ENCODE assay signal across 18 cellular contexts in the genomic region with DNA sequence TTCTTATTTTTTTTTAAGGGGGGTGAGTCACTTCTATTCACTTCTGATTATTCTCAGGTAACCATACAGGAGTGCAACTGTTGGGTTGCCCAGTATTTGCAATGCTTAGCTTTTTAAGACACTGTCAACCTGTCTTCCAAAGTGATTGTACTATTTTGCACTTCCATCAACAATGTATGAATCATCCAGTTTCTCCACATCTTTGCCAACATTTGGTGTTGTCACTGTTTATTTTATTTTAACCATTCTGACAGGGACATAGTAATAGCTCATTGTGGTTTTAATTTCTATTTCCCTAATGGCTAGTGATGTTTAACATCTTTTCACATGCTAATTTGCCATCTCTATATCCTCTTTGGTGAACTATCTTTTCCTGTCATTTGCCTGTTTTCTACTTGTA. TPM values are rescaled to one million over a fixed set of nuclear protein-coding genes. Genes with fewer than 3 reads are reported as not detected.
A peak's percentile ranks its signal among the peaks of the same experiment; 100 is the strongest.
DNase-seq lines count a peak whose midpoint lies in the region; ATAC-seq and TF ChIP-seq lines count a peak whose summit lies in the region.
"Had no signal": no experiment of that assay in that cellular context is flagged by ENCODE, and none has a peak within 500 bp of the region (broad histone marks: within the 10 kb centered on the region; RNA-seq: fewer than 3 reads in every experiment).

No MANE protein-coding gene starts in this region.

- H3K4ac ChIP-seq in IMR-90 (ENCODE audit: low read depth, low read length): no peak overlapping the region

- H3K4me3 ChIP-seq in IMR-90 (ENCODE audit: insufficient read depth, low read depth, low read length) (no peak overlapping the region), mammary epithelial cell (replicated peaks in 1 of 3; ENCODE audit: insufficient read depth in 1 of 3, low read depth in 2 of 3, low read length in 3 of 3) (no peak overlapping the region), foreskin fibroblast (ENCODE audit: low read depth in 1 of 2, low read length in 2 of 2) (no peak overlapping the region)

- H3K23ac ChIP-seq in IMR-90 (ENCODE audit: low read depth, low read length): no peak overlapping the region

- H2AK9ac ChIP-seq in IMR-90 (replicated peaks; ENCODE audit: low read depth, low read length, poor library complexity): no peak overlapping the region

- CTCF ChIA-PET in IMR-90 (lab: Yijun Ruan, JAX): no interaction called here
- CTCF ChIA-PET in mammary epithelial cell (lab: Charles Lee; ENCODE audit: low non-redundant PET): no interaction called here

- H3K18ac ChIP-seq in IMR-90 (ENCODE audit: low read depth, low read length): no peak overlapping the region

- H2BK120ac ChIP-seq in IMR-90 (ENCODE audit: low read depth, low read length): no peak overlapping the region

- H3K56ac ChIP-seq in IMR-90 (ENCODE audit: extremely low read depth, insufficient read depth, low read length): no peak overlapping the region

- H3K4me1 ChIP-seq in IMR-90 (ENCODE audit: control insufficient read depth, insufficient read depth, low read length) (no peaks in the 10 kb centered on the region), mammary epithelial cell (ENCODE audit: insufficient read depth, low read length) (no peaks in the 10 kb centered on the region)

- TF ChIP-seq RAD21 in IMR-90 (IDR thresholded peaks at IDR 0.05; ENCODE audit: low read length): no peak

- H3K27ac ChIP-seq in IMR-90 (ENCODE audit: insufficient read depth, low read length) (no peak overlapping the region), mammary epithelial cell (ENCODE audit: insufficient read depth, low read depth, low read length) (no peak overlapping the region)

- POLR2A ChIA-PET in IMR-90 (lab: Charles Lee; ENCODE audit: unreplicated experiment): no interaction called here

- no peaks in the 10 kb centered on the region for H3K9me1 ChIP-seq in IMR-90 (ENCODE audit: insufficient read depth, low read length)

- dilution Hi-C loops in IMR-90 (cut with HindIII; ENCODE audit: low sequenced_read_pairs, unreplicated experiment): no loop called here
- dilution Hi-C loops in mammary epithelial cell (cut with HindIII; ENCODE audit: low sequenced_read_pairs): no loop called here

- no peaks in the 10 kb centered on the region for H3K79me2 ChIP-seq in mammary epithelial cell (ENCODE audit: insufficient read depth, low read length)

- intact Hi-C loops in IMR-90 (cut with micrococcal nuclease) (loop anchor here (10.0 kb wide), 1 partner anchor 58 kb away; no protein-coding TSS in a partner anchor), mammary epithelial cell (cut with micrococcal nuclease) (no loop called here)

- no peak overlapping the region for H4K91ac ChIP-seq in IMR-90 (ENCODE audit: insufficient read depth, low read depth, low read length)

- H2BK5ac ChIP-seq in IMR-90 (ENCODE audit: low read depth, low read length, poor library complexity, severe bottlenecking): no peak overlapping the region

- no peak for TF ChIP-seq POLR2A in IMR-90 (IDR thresholded peaks at IDR 0.05; ENCODE audit: low read depth, low read length)

- no peak overlapping the region for H2AK5ac ChIP-seq in IMR-90 (ENCODE audit: low read depth, low read length)

- BruUV-seq in IMR-90 (replicated peaks; lab: Mats Ljungman, UMichigan) (no TSS peak), mammary epithelial cell (replicated peaks; lab: Mats Ljungman, UMichigan) (no TSS peak)

- TF ChIP-seq CTCF in IMR-90 (conservative IDR thresholded peaks at IDR 0.05; ENCODE audit: low read depth, low read length): no peak
- TF ChIP-seq CTCF in mammary epithelial cell (conservative IDR thresholded peaks at IDR 0.05 in 1 of 2, IDR thresholded peaks at IDR 0.05 in 1 of 2; ENCODE audit: extremely low read depth in 1 of 2, insufficient read depth in 1 of 2, low read depth in 1 of 2, low read length in 2 of 2): no peak
- no peak for TF ChIP-seq CTCF in foreskin fibroblast (IDR thresholded peaks at IDR 0.05; ENCODE audit: low read depth, low read length)

- DNase-seq in EH (ENCODE audit: low read depth) (peak; percentile 46), IMR-90 (peak; percentile 37), mammary epithelial cell (peak; percentile 10), foreskin fibroblast (peak; percentile 19 to 28), NCI-H1436 (lab: John Stamatoyannopoulos, UW) (no peak), NCI-H82 treated with DMSO at 0.1 percent for 48 hours (lab: John Stamatoyannopoulos, UW; ENCODE audit: unreplicated experiment) (no peak)
- DNase-seq in stimulated activated CD4-positive, alpha-beta T cell treated with anti-CD3 and anti-CD28 coated beads, Interleukin-2, amount 100 ng/mL, for 24 hours: no peak
- DNase-seq: AML-193, DMS 273 treated with DMSO at 0.1 percent for 48 hours, NCI-H1048, NCI-H2081 treated with DMSO at 0.1 percent for 48 hours, NCI-H510A treated with DMSO at 0.1 percent for 48 hours, NCI-H82 had no signal

- no peak for ATAC-seq in IMR-90 (ENCODE audit: low read depth)
- ATAC-seq in GM19351 (IDR thresholded peaks at IDR 0.05; ENCODE audit: unreplicated experiment): no peak
- ATAC-seq: Panc1, Right ventricle myocardium inferior had no signal

- no peak overlapping the region for H4K5ac ChIP-seq in IMR-90 (ENCODE audit: low read depth, low read length)

- H3K14ac ChIP-seq in IMR-90 (replicated peaks; ENCODE audit: low read depth, low read length): no peak overlapping the region

- H3K4me2 ChIP-seq in IMR-90 (ENCODE audit: low read depth, low read length) (no peak overlapping the region), mammary epithelial cell (ENCODE audit: insufficient read depth, low read depth, low read length) (no peak overlapping the region)

- H3K79me1 ChIP-seq in IMR-90 (ENCODE audit: low read depth in 1 of 2, low read length in 2 of 2): no peaks in the 10 kb centered on the region

- H3K9ac ChIP-seq in IMR-90 (ENCODE audit: low read depth, low read length) (no peak overlapping the region), mammary epithelial cell (ENCODE audit: insufficient read depth, low read length) (no peak overlapping the region)

- no peaks in the 10 kb centered on the region for H3K36me3 ChIP-seq in IMR-90 (ENCODE audit: control insufficient read depth, insufficient read depth, low read length)
- H3K36me3 ChIP-seq in mammary epithelial cell (ENCODE audit: insufficient read depth, low read length): no peaks in the 10 kb centered on the region

- H3K27me3 ChIP-seq in IMR-90 (ENCODE audit: control insufficient read depth, insufficient read depth, low read length): peaks cover 27% of the 10 kb centered on the region
- peaks cover 3% of the 10 kb centered on the region for H3K27me3 ChIP-seq in mammary epithelial cell (ENCODE audit: insufficient read depth, low read length)

- in situ Hi-C loops in IMR-90 (cut with MboI; ENCODE audit: low sequenced_read_pairs): no loop called here
- in situ Hi-C loops in mammary epithelial cell (cut with MboI; ENCODE audit: low sequenced_read_pairs in 2 of 2): no loop called here

- H3K9me3 ChIP-seq in IMR-90 (ENCODE audit: control insufficient read depth, insufficient read depth, low read length): no peaks in the 10 kb centered on the region
- no peaks in the 10 kb centered on the region for H3K9me3 ChIP-seq in mammary epithelial cell (replicated peaks; ENCODE audit: insufficient read depth, low read length)

- no peak overlapping the region for H2BK15ac ChIP-seq in IMR-90 (ENCODE audit: low read depth, low read length)

- no peak overlapping the region for H4K8ac ChIP-seq in IMR-90 (ENCODE audit: low read depth in 2 of 2, low read length in 2 of 2)

- H2AFZ ChIP-seq in IMR-90 (replicated peaks; ENCODE audit: low read length, poor library complexity) (no peak overlapping the region), mammary epithelial cell (ENCODE audit: low read depth, low read length) (no peak overlapping the region)

- H2BK20ac ChIP-seq in IMR-90 (ENCODE audit: low read depth, low read length): no peak overlapping the region

- H4K20me1 ChIP-seq in IMR-90 (ENCODE audit: insufficient read depth, low read length) (no peaks in the 10 kb centered on the region), mammary epithelial cell (ENCODE audit: insufficient read depth, low read length) (no peaks in the 10 kb centered on the region)

TF ChIP-seq in IMR-90, 13 proteins besides CTCF, POLR2A, EP300 and RAD21:
- TF ChIP-seq, protein P1, sequence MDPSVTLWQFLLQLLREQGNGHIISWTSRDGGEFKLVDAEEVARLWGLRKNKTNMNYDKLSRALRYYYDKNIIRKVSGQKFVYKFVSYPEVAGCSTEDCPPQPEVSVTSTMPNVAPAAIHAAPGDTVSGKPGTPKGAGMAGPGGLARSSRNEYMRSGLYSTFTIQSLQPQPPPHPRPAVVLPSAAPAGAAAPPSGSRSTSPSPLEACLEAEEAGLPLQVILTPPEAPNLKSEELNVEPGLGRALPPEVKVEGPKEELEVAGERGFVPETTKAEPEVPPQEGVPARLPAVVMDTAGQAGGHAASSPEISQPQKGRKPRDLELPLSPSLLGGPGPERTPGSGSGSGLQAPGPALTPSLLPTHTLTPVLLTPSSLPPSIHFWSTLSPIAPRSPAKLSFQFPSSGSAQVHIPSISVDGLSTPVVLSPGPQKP (IDR thresholded peaks at IDR 0.05; ENCODE audit: borderline replicate concordance, low read depth, low read length): no peak
- TF ChIP-seq NFE2L2 (IDR thresholded peaks at IDR 0.05; ENCODE audit: low read depth, low read length): no peak
- 0 out of 2 replicates have a peak, but pooled peaks have one; percentile 22 for TF ChIP-seq FOS (IDR thresholded peaks at IDR 0.05; ENCODE audit: low read depth, low read length)
- TF ChIP-seq RFX5 (IDR thresholded peaks at IDR 0.05; ENCODE audit: low read depth, low read length): no peak

RNA-seq across cellular contexts. Expression of gene SLC13A3, which starts 1.4 kb away (rescaled TPM):
- total RNA-seq in IMR-90 (2012; rRNA removed): 2.5 and 2.8 TPM in 2 replicates
- polyA plus RNA-seq in IMR-90 (2012; rRNA removed): 3.9 and 4.2 TPM in 2 replicates
- polyA plus RNA-seq in IMR-90 (2012; cell fraction: cytosol; rRNA removed): 2.6 and 2.9 TPM in 2 replicates
- 4.3 and 5.7 TPM in 2 replicates for polyA plus RNA-seq in IMR-90 (2012; cell fraction: nucleus; rRNA removed; ENCODE audit: low replicate concordance)
- 1 to 10 TPM; 2.8 to 3.7 TPM for total RNA-seq in mammary epithelial cell
- polyA plus RNA-seq in mammary epithelial cell: 1.8 TPM
- 10.6 TPM for polyA minus RNA-seq in mammary epithelial cell
- polyA plus RNA-seq: CD14-positive monocyte, IgD-negative memory B cell had no signal

RNA-seq across cellular contexts. Expression of gene TP53RK, which starts 36.5 kb away (rescaled TPM):
- total RNA-seq in IMR-90 (2012; rRNA removed) (10.6 and 16.1 TPM in 2 replicates), mammary epithelial cell (10 to 100 TPM; 14.4 to 18.7 TPM)
- polyA plus RNA-seq in IMR-90 (2012; rRNA removed) (8.7 and 9.0 TPM in 2 replicates), mammary epithelial cell (9.1 TPM)
- polyA plus RNA-seq in IMR-90 (2012; cell fraction: cytosol; rRNA removed): 7.0 and 8.1 TPM in 2 replicates
- 2.5 and 3.0 TPM in 2 replicates for polyA plus RNA-seq in IMR-90 (2012; cell fraction: nucleus; rRNA removed; ENCODE audit: low replicate concordance)
- polyA minus RNA-seq in mammary epithelial cell: 15.0 TPM

RNA-seq across cellular contexts. Expression of gene SLC2A10, which starts 56.8 kb away (rescaled TPM):
- total RNA-seq in IMR-90 (2012; rRNA removed): 14.7 and 15.2 TPM in 2 replicates
- 22.0 TPM in 2 replicates for polyA plus RNA-seq in IMR-90 (2012; rRNA removed)
- 15.4 and 26.3 TPM in 2 replicates for polyA plus RNA-seq in IMR-90 (2012; cell fraction: cytosol; rRNA removed)
- 21.8 and 22.7 TPM in 2 replicates for polyA plus RNA-seq in IMR-90 (2012; cell fraction: nucleus; rRNA removed; ENCODE audit: low replicate concordance)
- 1 to 10 TPM in 1 of 2 donors, under 1 TPM in 1; 0.40 to 4.2 TPM for total RNA-seq in mammary epithelial cell
- not detected for polyA plus RNA-seq in mammary epithelial cell
- not detected for polyA minus RNA-seq in mammary epithelial cell
- polyA plus RNA-seq: CD14-positive monocyte, IgD-negative memory B cell had no signal

Comparison
In these comparisons a context has a peak if more than half of its experiments do, and no peak if none do; other contexts are left out.
1. DNase-seq: peak in EH (single experiment), IMR-90 (single experiment), mammary epithelial cell (single experiment) and foreskin fibroblast (2 of 2); none in NCI-H1436 (single experiment), stimulated activated CD4-positive, alpha-beta T cell treated with anti-CD3 and anti-CD28 coated beads, Interleukin-2, amount 100 ng/mL, for 24 hours (0 of 2) and NCI-H82 treated with DMSO at 0.1 percent for 48 hours (single experiment).